In genomic region chr7:6012355-6013104, GRCh38 we compare ENCODE assay signal across 7 cellular contexts. TPM values are rescaled to one million over a fixed set of nuclear protein-coding genes. Genes with fewer than 3 reads are reported as not detected.
DNase-seq lines count a peak whose midpoint lies in the region; ATAC-seq and TF ChIP-seq lines count a peak whose summit lies in the region.
"Had no signal": no experiment of that assay in that cellular context is flagged by ENCODE, and none has a peak within 500 bp of the region (broad histone marks: within the 10 kb centered on the region; RNA-seq: fewer than 3 reads in every experiment).

No MANE protein-coding gene starts in this region.

- no peak overlapping the region for H3K4me3 Mint-ChIP-seq in CD8-positive, alpha-beta T cell
- no peak overlapping the region for H3K4me3 Mint-ChIP-seq in WTC11

- H2BK120ac ChIP-seq in mesenchymal stem cell (ENCODE audit: low read depth, low read length) = no peak overlapping the region

- POLR2A ChIA-PET in CD8-positive, alpha-beta T cell (lab: Charles Lee) = no interaction called here
- POLR2A ChIA-PET in WTC11 (lab: Charles Lee) = no interaction called here

- H2AFZ ChIP-seq in mesenchymal stem cell (ENCODE audit: low read depth, low read length) = no peak overlapping the region

- H3K79me1 ChIP-seq in mesenchymal stem cell (replicated peaks; ENCODE audit: low read length, poor library complexity, severe bottlenecking) = peaks cover 22% of the 10 kb centered on the region

- peaks cover 15% of the 10 kb centered on the region for H3K4me1 ChIP-seq in CD8-positive, alpha-beta T cell (ENCODE audit: insufficient read depth, low read length)
- peaks cover 4% of the 10 kb centered on the region for H3K4me1 ChIP-seq in mesenchymal stem cell (ENCODE audit: control insufficient read depth, insufficient read depth, low read depth, low read length)

- no peak overlapping the region for H2BK12ac ChIP-seq in mesenchymal stem cell (ENCODE audit: low read length in 2 of 2)

- H4K91ac ChIP-seq in mesenchymal stem cell (ENCODE audit: low read length) = no peak overlapping the region

- H3K36me3 ChIP-seq in CD8-positive, alpha-beta T cell (ENCODE audit: insufficient read depth, low read length) = peaks cover 7% of the 10 kb centered on the region
- peaks cover 26 to 32% of the 10 kb centered on the region in 2 experiments for H3K36me3 ChIP-seq in mesenchymal stem cell (ENCODE audit: control insufficient read depth in 1 of 2, insufficient read depth in 2 of 2, low read depth in 1 of 2, low read length in 2 of 2)

- no peak overlapping the region for H3K18ac ChIP-seq in mesenchymal stem cell (ENCODE audit: low read depth in 1 of 2, low read length in 2 of 2)

- no peak overlapping the region for H2BK15ac ChIP-seq in mesenchymal stem cell (ENCODE audit: low read depth, poor library complexity, severe bottlenecking)

- H3K27ac ChIP-seq in CD8-positive, alpha-beta T cell (ENCODE audit: low read depth, low read length) = no peak overlapping the region
- H3K27ac ChIP-seq in mesenchymal stem cell (ENCODE audit: low read length, poor library complexity, severe bottlenecking) = no peak overlapping the region

- peaks cover 30% of the 10 kb centered on the region for H3K4me1 Mint-ChIP-seq in CD8-positive, alpha-beta T cell (ENCODE audit: low read depth)
- H3K4me1 Mint-ChIP-seq in WTC11 = peaks cover 15% of the 10 kb centered on the region

- no peaks in the 10 kb centered on the region for H3K9me3 ChIP-seq in CD8-positive, alpha-beta T cell (ENCODE audit: low read length)
- no peaks in the 10 kb centered on the region for H3K9me3 ChIP-seq in mesenchymal stem cell (ENCODE audit: control insufficient read depth, low read length)

- H3K23ac ChIP-seq in mesenchymal stem cell (ENCODE audit: low read length in 2 of 2) = no peak overlapping the region

- peak overlapping the region; percentile 19 for H3K27ac Mint-ChIP-seq in CD8-positive, alpha-beta T cell
- H3K27ac Mint-ChIP-seq in WTC11 = peak overlapping the region; percentile 87; the same call in 1 of the 2 replicates

- H3K27me3 ChIP-seq in CD8-positive, alpha-beta T cell (ENCODE audit: insufficient read depth, low read length) = no peaks in the 10 kb centered on the region
- no peaks in the 10 kb centered on the region for H3K27me3 ChIP-seq in mesenchymal stem cell (ENCODE audit: control insufficient read depth in 1 of 2, insufficient read depth in 1 of 2, low read length in 2 of 2)

- no peaks in the 10 kb centered on the region for H3K27me3 Mint-ChIP-seq in CD8-positive, alpha-beta T cell (ENCODE audit: low read depth)
- no peaks in the 10 kb centered on the region for H3K27me3 Mint-ChIP-seq in WTC11 (ENCODE audit: low read depth)

- H3K9ac ChIP-seq in mesenchymal stem cell (ENCODE audit: low read length) = no peak overlapping the region

- no peak overlapping the region for H3K4me3 ChIP-seq in CD8-positive, alpha-beta T cell (ENCODE audit: low read depth, low read length)
- no peak overlapping the region for H3K4me3 ChIP-seq in mesenchymal stem cell (ENCODE audit: insufficient read depth in 1 of 2, low read depth in 1 of 2, low read length in 2 of 2)

- H3K4me2 ChIP-seq in mesenchymal stem cell (ENCODE audit: low read length, poor library complexity, severe bottlenecking) = no peak overlapping the region

- no peak for ATAC-seq in CD8-positive, alpha-beta T cell
- ATAC-seq in WTC11 = no peak
- ATAC-seq in GM19328 (IDR thresholded peaks at IDR 0.05; ENCODE audit: unreplicated experiment) = no peak

- peaks cover 35% of the 10 kb centered on the region for H3K36me3 Mint-ChIP-seq in CD8-positive, alpha-beta T cell
- peaks cover 45% of the 10 kb centered on the region for H3K36me3 Mint-ChIP-seq in WTC11

- no peak for DNase-seq in CD8-positive, alpha-beta T cell
- no peak for DNase-seq in WTC11 (ENCODE audit: low spot score)
- peak; percentile 66 for DNase-seq in mesenchymal stem cell
- DNase-seq in midbrain (lab: John Stamatoyannopoulos, UW) = no peak
- no peak for DNase-seq in activated CD4-positive, alpha-beta T cell treated with anti-CD3 and anti-CD28 coated beads, Interleukin-2, amount 50 U/mL, for 48 hours
- DNase-seq: NCI-H526 treated with DMSO at 0.1 percent for 48 hours had no signal

- TF ChIP-seq CTCF in CD8-positive, alpha-beta T cell (IDR thresholded peaks at IDR 0.05) = no peak
- no peak for TF ChIP-seq CTCF in WTC11 (IDR thresholded peaks at IDR 0.05)

- CTCF ChIA-PET in CD8-positive, alpha-beta T cell (lab: Charles Lee) = interaction anchor here (1.1 to 1.9 kb wide), 2 partner anchors 12 to 16 kb away, joined by 3 to 4 read pairs; no protein-coding TSS in a partner anchor
- CTCF ChIA-PET in WTC11 (lab: Charles Lee) = interaction anchor here (0.6 kb wide), 1 partner anchor 647 kb away, joined by 3 read pairs; no protein-coding TSS in a partner anchor

- H3K9me3 Mint-ChIP-seq in CD8-positive, alpha-beta T cell = no peaks in the 10 kb centered on the region
- H3K9me3 Mint-ChIP-seq in WTC11 = no peaks in the 10 kb centered on the region

- H4K8ac ChIP-seq in mesenchymal stem cell (ENCODE audit: low read length) = no peak overlapping the region

- intact Hi-C loops in CD8-positive, alpha-beta T cell (cut with DNase I, micrococcal nuclease) = no loop called here

- H3K14ac ChIP-seq in mesenchymal stem cell (ENCODE audit: low read length in 2 of 2) = no peak overlapping the region

- WGBS in mesenchymal stem cell = 91% methylated on average over 14 of the region's 14 CpGs

- H3K4ac ChIP-seq in mesenchymal stem cell (ENCODE audit: low read depth in 1 of 2, low read length in 2 of 2) = no peak overlapping the region

- H2AK5ac ChIP-seq in mesenchymal stem cell (ENCODE audit: low read length, severe bottlenecking) = no peak overlapping the region

- no peak overlapping the region for H2BK5ac ChIP-seq in mesenchymal stem cell (ENCODE audit: low read depth, low read length, poor library complexity, severe bottlenecking)

TF ChIP-seq in WTC11, 78 proteins besides CTCF, POLR2A, EP300 and RAD21 (continues in another document):
- TF ChIP-seq EMX1 (CRISPR knock-in tag; IDR thresholded peaks at IDR 0.05) (no peak), KAT7 (CRISPR knock-in tag; IDR thresholded peaks at IDR 0.05; ENCODE audit: borderline replicate concordance) (no peak), ERG (CRISPR knock-in tag; IDR thresholded peaks at IDR 0.05) (no peak), USF1 (CRISPR knock-in tag; IDR thresholded peaks at IDR 0.05) (no peak), ZNF425 (CRISPR knock-in tag; conservative IDR thresholded peaks at IDR 0.05) (no peak), GABPB1 (CRISPR knock-in tag; IDR thresholded peaks at IDR 0.05) (no peak), OVOL2 (CRISPR knock-in tag; IDR thresholded peaks at IDR 0.05; ENCODE audit: borderline replicate concordance) (no peak)

RNA-seq across cellular contexts. Expression of gene AIMP2, which starts 3.5 kb away (rescaled TPM):
- total RNA-seq in CD8-positive, alpha-beta T cell = 1 to 10 TPM; 5.2 to 6.9 TPM
- 63.2 to 69.4 TPM (median 67.8 TPM) in 3 replicates for total RNA-seq in WTC11 (2021)
- polyA plus RNA-seq in mesenchymal stem cell (2013, experiment 1 of 2) = 45.3 TPM
- polyA plus RNA-seq in mesenchymal stem cell (2013, experiment 2 of 2) = 43.3 TPM

RNA-seq across cellular contexts. Expression of gene PMS2, which starts 3.7 kb away (rescaled TPM):
- 10 to 100 TPM in 1 of 2 experiments, 1 to 10 TPM in 1; 8.5 to 10.4 TPM for total RNA-seq in CD8-positive, alpha-beta T cell
- total RNA-seq in WTC11 (2021) = 13.7 to 14.8 TPM (median 14.6 TPM) in 3 replicates
- 6.3 TPM for polyA plus RNA-seq in mesenchymal stem cell (2013, experiment 1 of 2)
- 6.5 TPM for polyA plus RNA-seq in mesenchymal stem cell (2013, experiment 2 of 2)

RNA-seq across cellular contexts. Expression of gene ANKRD61, which starts 18.6 kb away (rescaled TPM):
- total RNA-seq in CD8-positive, alpha-beta T cell = not detected
- total RNA-seq in WTC11 (2021) = not detected in 3 replicates
- 0.10 TPM for polyA plus RNA-seq in mesenchymal stem cell (2013, experiment 1 of 2)
- polyA plus RNA-seq in mesenchymal stem cell (2013, experiment 2 of 2) = 0.12 TPM

RNA-seq across cellular contexts. Expression of gene RSPH10B, which starts 42.0 kb away (rescaled TPM):
- total RNA-seq in CD8-positive, alpha-beta T cell = under 1 TPM in 1 of 2 experiments, not detected in 1; 0.47 TPM
- 0.35 to 0.60 TPM (median 0.55 TPM) in 3 replicates for total RNA-seq in WTC11 (2021)
- 0.04 TPM for polyA plus RNA-seq in mesenchymal stem cell (2013, experiment 1 of 2)
- 0.01 TPM for polyA plus RNA-seq in mesenchymal stem cell (2013, experiment 2 of 2)

RNA-seq across cellular contexts. Expression of gene EIF2AK1, which starts 46.4 kb away (rescaled TPM):
- total RNA-seq in CD8-positive, alpha-beta T cell = 10 to 100 TPM; 43.3 to 47.5 TPM
- total RNA-seq in WTC11 (2021) = 101 to 112 TPM (median 109 TPM) in 3 replicates
- 61.7 TPM for polyA plus RNA-seq in mesenchymal stem cell (2013, experiment 1 of 2)
- 63.1 TPM for polyA plus RNA-seq in mesenchymal stem cell (2013, experiment 2 of 2)
